ENCODE assay signal across 25 cellular contexts in the genomic region with DNA sequence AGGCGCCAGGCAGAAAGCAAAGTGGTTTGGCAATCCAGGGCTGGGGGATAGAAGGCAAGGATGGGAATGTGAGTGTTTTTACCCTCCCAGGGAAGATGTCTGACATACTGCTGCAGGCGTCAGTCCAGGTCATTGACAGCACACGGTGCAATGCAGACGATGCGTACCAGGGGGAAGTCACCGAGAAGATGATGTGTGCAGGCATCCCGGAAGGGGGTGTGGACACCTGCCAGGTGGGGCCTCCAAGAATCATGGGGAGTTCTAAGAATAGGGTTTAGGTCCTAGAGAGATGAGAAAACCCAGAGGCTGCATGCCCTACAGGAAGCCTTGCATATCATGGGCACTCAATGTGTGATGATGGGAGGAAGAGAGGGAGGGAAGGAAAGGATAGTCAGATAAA. TPM values are rescaled to one million over a fixed set of nuclear protein-coding genes. Genes with fewer than 3 reads are reported as not detected.
"Had no signal": no experiment of that assay in that cellular context is flagged by ENCODE, and none has a peak within 500 bp of the region (broad histone marks: within the 10 kb centered on the region; RNA-seq: fewer than 3 reads in every experiment).

No MANE protein-coding gene starts in this region.

- DNase-seq: effector memory CD4-positive, alpha-beta T cell; heart left ventricle; hypothalamus; kidney glomerular epithelial cell; mesendoderm; naive thymus-derived CD4-positive, alpha-beta T cell; nephron progenitor cell; ovary; small intestine; stimulated activated CD4-positive, alpha-beta T cell treated with anti-CD3 and anti-CD28 coated beads, Interleukin-12 subunit alpha, Interleukin-12 subunit beta, amount 100 ng/mL, for 4 hours; stimulated activated naive CD4-positive, alpha-beta T cell; stomach; substantia nigra; transverse colon; uterus had no signal

- ATAC-seq: heart left ventricle; naive thymus-derived CD4-positive, alpha-beta T cell had no signal

- H3K27me3 ChIP-seq: heart left ventricle, ovary, right atrium auricular region, transverse colon, uterus had no signal

- H3K4me3 ChIP-seq: heart left ventricle, ovary, right atrium auricular region, stomach, thoracic aorta, transverse colon, uterus had no signal

- H3K36me3 ChIP-seq: heart left ventricle, ovary, right atrium auricular region, thoracic aorta, transverse colon, uterus had no signal

- H3K27ac ChIP-seq: heart left ventricle, ovary, right atrium auricular region, stomach, thoracic aorta, transverse colon, uterus had no signal

- H3K9me3 ChIP-seq: heart left ventricle, ovary, right atrium auricular region, stomach, thoracic aorta, transverse colon, uterus had no signal

- H3K4me1 ChIP-seq: stomach, uterus had no signal

- H3K36me3 Mint-ChIP-seq: naive thymus-derived CD4-positive, alpha-beta T cell had no signal

- H3K27ac Mint-ChIP-seq: naive thymus-derived CD4-positive, alpha-beta T cell; nephron progenitor cell had no signal

- H3K4me3 Mint-ChIP-seq: naive thymus-derived CD4-positive, alpha-beta T cell; nephron progenitor cell had no signal

RNA-seq across cellular contexts. Expression of gene SMIM35, which starts 28.3 kb away (rescaled TPM):
- total RNA-seq: esophagus mucosa, fibroblast of lung, frontal cortex, liver, lung microvascular endothelial cell, ovary, posterior vena cava, right atrium auricular region, stomach, thoracic aorta, transverse colon, uterus had no signal
- polyA plus RNA-seq: fibroblast of lung, heart left ventricle had no signal

RNA-seq across cellular contexts. Expression of gene SCN4B, which starts 37.6 kb away (rescaled TPM):
- total RNA-seq: lung microvascular endothelial cell had no signal
- polyA plus RNA-seq: naive thymus-derived CD4-positive, alpha-beta T cell had no signal

RNA-seq across cellular contexts. Expression of gene TMPRSS4, which starts 38.2 kb away (rescaled TPM):
- total RNA-seq: fibroblast of lung; frontal cortex; glomerular endothelial cell; lung microvascular endothelial cell; mononuclear cell; naive thymus-derived CD4-positive, alpha-beta T cell; posterior vena cava; right atrium auricular region had no signal
- polyA plus RNA-seq: fibroblast of lung; naive thymus-derived CD4-positive, alpha-beta T cell; ovary had no signal
